ENCODE assay signal across 1 cellular context in the genomic region with DNA sequence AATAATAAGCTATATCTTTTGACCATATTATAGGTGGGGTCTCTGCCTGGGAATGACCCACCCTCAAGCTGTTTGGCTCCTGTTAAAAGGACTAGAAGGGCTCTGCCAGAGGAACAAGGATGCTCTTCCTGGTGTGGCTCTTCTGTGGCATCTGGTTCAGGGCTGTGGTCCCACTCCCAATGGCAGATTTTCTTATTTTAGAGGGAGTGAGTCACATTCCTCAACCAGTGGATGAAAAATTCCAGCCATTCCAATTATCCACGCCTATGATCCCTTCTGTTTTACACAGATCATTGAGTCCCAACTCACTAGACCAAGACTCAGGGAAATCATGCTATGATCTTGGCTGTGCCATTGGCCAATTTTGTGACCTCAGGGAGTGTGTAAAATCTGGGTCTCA.
TF ChIP-seq lines count a peak whose summit lies in the region.

No MANE protein-coding gene starts in this region.

TF ChIP-seq in IMR-90, 13 proteins besides CTCF, POLR2A, EP300 and RAD21 (continued from another document):
- TF ChIP-seq RFX5 (IDR thresholded peaks at IDR 0.05; ENCODE audit: low read depth, low read length) (no peak), FOS (IDR thresholded peaks at IDR 0.05; ENCODE audit: low read depth, low read length) (no peak), MAFK (IDR thresholded peaks at IDR 0.05; ENCODE audit: low read depth, low read length) (no peak), BHLHE40 (IDR thresholded peaks at IDR 0.05; ENCODE audit: low read depth, low read length) (no peak), SMC3 (IDR thresholded peaks at IDR 0.05; ENCODE audit: low read depth, low read length) (no peak), MAZ (IDR thresholded peaks at IDR 0.05; ENCODE audit: borderline replicate concordance, low read depth, low read length) (no peak), RCOR1 (IDR thresholded peaks at IDR 0.05; ENCODE audit: insufficient replicate concordance, low read length) (no peak)
- TF ChIP-seq, protein P1, sequence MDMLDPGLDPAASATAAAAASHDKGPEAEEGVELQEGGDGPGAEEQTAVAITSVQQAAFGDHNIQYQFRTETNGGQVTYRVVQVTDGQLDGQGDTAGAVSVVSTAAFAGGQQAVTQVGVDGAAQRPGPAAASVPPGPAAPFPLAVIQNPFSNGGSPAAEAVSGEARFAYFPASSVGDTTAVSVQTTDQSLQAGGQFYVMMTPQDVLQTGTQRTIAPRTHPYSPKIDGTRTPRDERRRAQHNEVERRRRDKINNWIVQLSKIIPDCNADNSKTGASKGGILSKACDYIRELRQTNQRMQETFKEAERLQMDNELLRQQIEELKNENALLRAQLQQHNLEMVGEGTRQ (IDR thresholded peaks at IDR 0.05; ENCODE audit: low read depth, low read length) = no peak
- TF ChIP-seq, protein P2, sequence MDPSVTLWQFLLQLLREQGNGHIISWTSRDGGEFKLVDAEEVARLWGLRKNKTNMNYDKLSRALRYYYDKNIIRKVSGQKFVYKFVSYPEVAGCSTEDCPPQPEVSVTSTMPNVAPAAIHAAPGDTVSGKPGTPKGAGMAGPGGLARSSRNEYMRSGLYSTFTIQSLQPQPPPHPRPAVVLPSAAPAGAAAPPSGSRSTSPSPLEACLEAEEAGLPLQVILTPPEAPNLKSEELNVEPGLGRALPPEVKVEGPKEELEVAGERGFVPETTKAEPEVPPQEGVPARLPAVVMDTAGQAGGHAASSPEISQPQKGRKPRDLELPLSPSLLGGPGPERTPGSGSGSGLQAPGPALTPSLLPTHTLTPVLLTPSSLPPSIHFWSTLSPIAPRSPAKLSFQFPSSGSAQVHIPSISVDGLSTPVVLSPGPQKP (IDR thresholded peaks at IDR 0.05; ENCODE audit: borderline replicate concordance, low read depth, low read length) = no peak
